5 cellular contexts compared by ENCODE assay signal in genomic region chr3:56364665-56365064, GRCh38.
"Had no signal": no experiment of that assay in that cellular context is flagged by ENCODE, and none has a peak within 500 bp of the region (broad histone marks: within the 10 kb centered on the region; RNA-seq: fewer than 3 reads in every experiment).

No MANE protein-coding gene starts in this region.

- H3K9me3 Mint-ChIP-seq: H9 had no signal

- H3K27ac Mint-ChIP-seq: H9 had no signal

- DNase-seq: GOT3, H9, HCEC 1CT, IMR-90 had no signal

- ATAC-seq: K562 had no signal

- H3K4me3 ChIP-seq: K562 had no signal

- H3K4me3 Mint-ChIP-seq: H9 had no signal
